Comparison of ENCODE assay signal across 19 cellular contexts in the genomic region with DNA sequence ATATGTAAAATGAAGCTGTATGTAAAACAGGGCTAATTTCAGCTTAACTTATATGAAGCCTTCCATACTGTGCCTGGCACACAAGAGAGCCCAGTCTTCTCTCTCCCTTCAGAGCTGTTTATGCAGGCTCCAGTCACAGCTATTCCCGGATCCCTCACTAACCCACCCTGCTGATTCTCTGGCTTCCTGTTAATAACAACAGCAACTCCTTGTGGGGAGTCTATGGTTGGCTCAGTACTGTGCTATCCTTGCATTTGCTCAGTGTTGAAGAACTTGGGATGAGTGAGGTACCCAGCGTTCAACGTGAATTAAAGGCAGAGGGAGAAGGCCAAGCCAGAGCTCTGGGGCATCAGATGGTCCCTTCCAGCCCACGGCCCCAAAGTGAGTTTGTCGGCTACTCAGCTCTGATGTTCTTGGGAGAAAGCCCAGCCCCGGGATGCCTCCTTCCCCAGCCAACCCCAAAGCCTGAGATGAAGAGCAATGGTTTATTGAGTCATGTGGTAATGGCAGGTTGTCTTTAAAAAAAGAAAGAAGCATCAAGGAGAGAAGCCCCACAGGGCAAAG. TPM values are rescaled to one million over a fixed set of nuclear protein-coding genes. Genes with fewer than 3 reads are reported as not detected.
A peak's percentile ranks its signal among the peaks of the same experiment; 100 is the strongest.
DNase-seq lines count a peak whose midpoint lies in the region; ATAC-seq, FAIRE-seq and TF ChIP-seq lines count a peak whose summit lies in the region.
"Had no signal": no experiment of that assay in that cellular context is flagged by ENCODE, and none has a peak within 500 bp of the region (broad histone marks: within the 10 kb centered on the region; RNA-seq: fewer than 3 reads in every experiment).

No MANE protein-coding gene starts in this region.

- H3K27me3 ChIP-seq in Caco-2 (replicated peaks; ENCODE audit: control insufficient read depth, insufficient read depth, low read length) (no peaks in the 10 kb centered on the region), right cardiac atrium (ENCODE audit: control insufficient read depth, insufficient read depth) (no peaks in the 10 kb centered on the region), sigmoid colon (peaks cover 0 to 7% (median 0%) of the 10 kb centered on the region in 3 donors), BE2C (no peaks in the 10 kb centered on the region), spleen (replicated peaks in 1 of 7) (peaks cover 0 to 10% (median 0%) of the 10 kb centered on the region in 7 donors)
- H3K27me3 ChIP-seq: MG63 had no signal

- no peak for TF ChIP-seq CTCF in Caco-2 (IDR thresholded peaks at IDR 0.05; ENCODE audit: insufficient read depth in 1 of 2, low read depth in 1 of 2, low read length in 1 of 2, severe bottlenecking in 1 of 2, unreplicated experiment in 1 of 2)
- TF ChIP-seq CTCF in sigmoid colon (IDR thresholded peaks at IDR 0.05), result no peak
- TF ChIP-seq CTCF in BE2C (IDR thresholded peaks at IDR 0.05; ENCODE audit: low read depth, low read length), result no peak
- TF ChIP-seq CTCF in spleen (IDR thresholded peaks at IDR 0.05 in 8 of 11, conservative IDR thresholded peaks at IDR 0.05 in 3 of 11), result no peak

- intact Hi-C loops in Caco-2 (cut with micrococcal nuclease; ENCODE audit: unreplicated experiment) (no loop called here), right cardiac atrium (cut with DNase I) (no loop called here), sigmoid colon (cut with DNase I) (no loop called here), spleen (cut with DNase I; ENCODE audit: low total_unique reads) (no loop called here)

- WGBS in right cardiac atrium, result 58% methylated on average over 6 of the region's 6 CpGs
- 74 to 91% methylated on average over 6 of the region's 6 CpGs for WGBS in sigmoid colon, 2 donors
- 48 to 60% (median 54%) methylated on average over 6 of the region's 6 CpGs for WGBS in spleen, 5 donors

- H3K4me1 ChIP-seq in Caco-2, result peaks cover 60% of the 10 kb centered on the region
- H3K4me1 ChIP-seq in right cardiac atrium (ENCODE audit: control insufficient read depth, insufficient read depth, low read length), result peaks cover 7% of the 10 kb centered on the region
- peaks cover 0 to 28% (median 10%) of the 10 kb centered on the region in 4 donors for H3K4me1 ChIP-seq in sigmoid colon
- H3K4me1 ChIP-seq in BE2C, result no peaks in the 10 kb centered on the region
- H3K4me1 ChIP-seq in spleen, result peaks cover 11 to 49% (median 30%) of the 10 kb centered on the region in 6 donors

- no TSS peak for BruUV-seq in Caco-2 (replicated peaks; lab: Mats Ljungman, UMichigan)

- H3K9me3 Mint-ChIP-seq in Caco-2 (ENCODE audit: unreplicated experiment), result no peaks in the 10 kb centered on the region
- H3K9me3 Mint-ChIP-seq: activated T-cell treated with anti-CD3 and anti-CD28 coated beads, Interleukin-2, amount 50 U/mL, for 4 hours; CD4-positive, alpha-beta T cell; stimulated activated naive CD8-positive, alpha-beta T cell treated with anti-CD3 and anti-CD28 coated beads, Interleukin-15, Interleukin-2, amounts not matched to agents 100 ng/mL and 50 ng/mL, for 24 hours had no signal

- H3K36me3 ChIP-seq in Caco-2 (ENCODE audit: control insufficient read depth, insufficient read depth, low read length), result no peaks in the 10 kb centered on the region
- H3K36me3 ChIP-seq in sigmoid colon, result no peaks in the 10 kb centered on the region
- H3K36me3 ChIP-seq in BE2C, result no peaks in the 10 kb centered on the region
- no peaks in the 10 kb centered on the region for H3K36me3 ChIP-seq in spleen
- H3K36me3 ChIP-seq: MG63 had no signal

- FAIRE-seq in RCC 7860 (lab: Jason Lieb, UNC), result no peak
- FAIRE-seq: GM18507 had no signal

- H3K27me3 Mint-ChIP-seq in Caco-2 (ENCODE audit: insufficient read depth, unreplicated experiment), result no peaks in the 10 kb centered on the region
- H3K27me3 Mint-ChIP-seq: CD4-positive, alpha-beta T cell; stimulated activated naive CD8-positive, alpha-beta T cell treated with anti-CD3 and anti-CD28 coated beads, Interleukin-15, Interleukin-2, amounts not matched to agents 100 ng/mL and 50 ng/mL, for 24 hours had no signal

- POLR2A ChIA-PET in Caco-2 (lab: Charles Lee), result interaction anchor here (1.0 to 1.1 kb wide), 2 partner anchors 14 to 18 kb away, joined by 3 to 6 read pairs; no protein-coding TSS in a partner anchor

- H3K4me3 ChIP-seq in Caco-2 (ENCODE audit: low read depth, low read length) (no peak overlapping the region), right cardiac atrium (ENCODE audit: low read length) (no peak overlapping the region), sigmoid colon (no peak overlapping the region), BE2C (ENCODE audit: low read depth, low read length) (no peak overlapping the region), spleen (no peak overlapping the region)
- H3K4me3 ChIP-seq: MG63 had no signal

- peak in 1 of 2 donors; percentile 79 for ATAC-seq in right cardiac atrium
- ATAC-seq: activated CD4-positive, CD25-positive, alpha-beta regulatory T cell treated with anti-CD3 and anti-CD28 coated beads, Interleukin-2, amount 50 U/mL, for 24 hours had no signal

- TF ChIP-seq EP300 in sigmoid colon (IDR thresholded peaks at IDR 0.05), result no peak

- TF ChIP-seq POLR2A in sigmoid colon (IDR thresholded peaks at IDR 0.05) (no peak), spleen (IDR thresholded peaks at IDR 0.05) (no peak)

- peak overlapping the region; percentile 98 for H3K27ac Mint-ChIP-seq in Caco-2 (ENCODE audit: unreplicated experiment)
- H3K27ac Mint-ChIP-seq: CD4-positive, alpha-beta T cell; stimulated activated naive CD8-positive, alpha-beta T cell treated with anti-CD3 and anti-CD28 coated beads, Interleukin-15, Interleukin-2, amounts not matched to agents 100 ng/mL and 50 ng/mL, for 24 hours had no signal

- no peak for DNase-seq in Caco-2
- peak; percentile 58 for DNase-seq in UCSD-AML1 (lab: John Stamatoyannopoulos, UW; ENCODE audit: unreplicated experiment)
- DNase-seq in right cardiac atrium, result peak in 1 of 3 donors; percentile 28
- no peak for DNase-seq in sigmoid colon
- no peak for DNase-seq in NCI-H2196 treated with DMSO at 0.1 percent for 48 hours (lab: John Stamatoyannopoulos, UW; ENCODE audit: unreplicated experiment)
- no peak for DNase-seq in RCC 7860 (ENCODE audit: low spot score)
- DNase-seq in BE2C, result no peak
- DNase-seq in spleen, result no peak
- DNase-seq: activated T-cell treated with anti-CD3 and anti-CD28 coated beads, Interleukin-2, amount 50 U/mL, for 4 hours; CD4-positive, alpha-beta T cell; GOT3; MG63; NCI-H2107; stimulated activated CD4-positive, alpha-beta T cell treated with anti-CD3 and anti-CD28 coated beads, Interleukin-4, amount 100 ng/mL, for 24 hours; SW 1271 had no signal

- peaks cover 12% of the 10 kb centered on the region for H3K36me3 Mint-ChIP-seq in Caco-2 (ENCODE audit: insufficient read depth, unreplicated experiment)

- CTCF ChIA-PET in Caco-2 (lab: Charles Lee), result interaction anchor here (0.8 to 1.1 kb wide), 7 partner anchors 12 to 79 kb away, joined by 3 to 4 read pairs (median 3); no protein-coding TSS in a partner anchor

- peak overlapping the region; percentile 53 for H3K4me3 Mint-ChIP-seq in Caco-2 (ENCODE audit: unreplicated experiment)
- H3K4me3 Mint-ChIP-seq: activated T-cell treated with anti-CD3 and anti-CD28 coated beads, Interleukin-2, amount 50 U/mL, for 4 hours; CD4-positive, alpha-beta T cell; stimulated activated naive CD8-positive, alpha-beta T cell treated with anti-CD3 and anti-CD28 coated beads, Interleukin-15, Interleukin-2, amounts not matched to agents 100 ng/mL and 50 ng/mL, for 24 hours had no signal

- H3K27ac ChIP-seq in right cardiac atrium (ENCODE audit: low read length), result peak overlapping the region; percentile 34
- H3K27ac ChIP-seq in sigmoid colon, result peak overlapping the region; percentile 32 to 61 (median 45)
- H3K27ac ChIP-seq in spleen, result peak overlapping the region in 4 of 8 donors; percentile 6 to 56 (median 38)

- H3K4me1 Mint-ChIP-seq in Caco-2 (ENCODE audit: low read depth, unreplicated experiment), result peaks cover 56% of the 10 kb centered on the region

- H3K9me3 ChIP-seq in Caco-2 (no peaks in the 10 kb centered on the region), right cardiac atrium (ENCODE audit: control insufficient read depth, low read length) (no peaks in the 10 kb centered on the region), sigmoid colon (no peaks in the 10 kb centered on the region), BE2C (no peaks in the 10 kb centered on the region), spleen (no peaks in the 10 kb centered on the region)
- H3K9me3 ChIP-seq: MG63 had no signal

RNA-seq across cellular contexts. Expression of gene PSD4, which starts 43.2 kb away (rescaled TPM):
- total RNA-seq in Caco-2 (2022) (15.5 and 18.7 TPM in 2 replicates), right cardiac atrium (1 to 10 TPM; 2.0 to 4.0 (median 3.3) TPM), sigmoid colon (1 to 10 TPM; 1.4 to 6.6 (median 2.0) TPM), spleen (100 to 1,000 TPM in 4 of 7 donors, 10 to 100 TPM in 3; 73.1 to 154 (median 106) TPM)
- polyA plus RNA-seq in right cardiac atrium (1.0 TPM), sigmoid colon (10 to 100 TPM; 15.0 to 51.6 (median 22.9) TPM), spleen (10 to 100 TPM; 43.9 to 75.8 (median 74.3) TPM)
- polyA plus RNA-seq in BE2C (2012; ENCODE audit: insufficient read depth, insufficient read length, low read depth), result 0.26 TPM
- total RNA-seq: G401 had no signal
